8 cellular contexts compared by ENCODE assay signal in genomic region chr14:21734457-21735074, GRCh38.
DNase-seq lines count a peak whose midpoint lies in the region; ATAC-seq and TF ChIP-seq lines count a peak whose summit lies in the region.

No MANE protein-coding gene starts in this region.

- CTCF ChIA-PET in T-cell (lab: Charles Lee): interaction anchor here in 1 of 2 donors (0.7 to 1.2 kb wide), 5 partner anchors 9 to 34 kb away, joined by 3 to 5 read pairs (median 4); no protein-coding TSS in a partner anchor

- H3K9me3 ChIP-seq in left ventricle myocardium inferior (replicated peaks) (no peaks in the 10 kb centered on the region), right cardiac atrium (ENCODE audit: control insufficient read depth, low read length) (no peaks in the 10 kb centered on the region)

- POLR2A ChIA-PET in T-cell (lab: Charles Lee): interaction anchor here in 1 of 2 donors (0.6 kb wide), 1 partner anchor 266 kb away, joined by 3 read pairs; no protein-coding TSS in a partner anchor

- no peaks in the 10 kb centered on the region for H3K36me3 ChIP-seq in left ventricle myocardium inferior

- DNase-seq in left ventricle myocardium inferior (no peak), cardiac septum (ENCODE audit: low spot score) (no peak), LoVo (ENCODE audit: low spot score) (peak; percentile 61), T-cell (peak in 17 of 34 experiments; percentile 6 to 45 (median 32)), epithelial cell of proximal tubule (ENCODE audit: low read depth) (peak; percentile 10), pulmonary artery endothelial cell (ENCODE audit: low read depth, low spot score) (peak; percentile 29), right cardiac atrium (no peak)

- H3K27me3 Mint-ChIP-seq in T-cell: peaks cover 26 to 50% of the 10 kb centered on the region in 2 donors

- H3K27ac ChIP-seq in left ventricle myocardium inferior (replicated peaks) (no peak overlapping the region), right cardiac atrium (ENCODE audit: low read length) (no peak overlapping the region)

- WGBS in right cardiac atrium: 19% methylated on average over 7 of the region's 7 CpGs

- peak overlapping the region; percentile 29 to 62 for H3K27ac Mint-ChIP-seq in T-cell

- peak overlapping the region in 2 of 3 donors; percentile 8 to 71 for H3K4me3 Mint-ChIP-seq in T-cell

- H3K4me3 ChIP-seq in left ventricle myocardium inferior (no peak overlapping the region), epithelial cell of proximal tubule (ENCODE audit: low read depth, low read length) (no peak overlapping the region), right cardiac atrium (ENCODE audit: low read length) (no peak overlapping the region)

- H3K27me3 ChIP-seq in left ventricle myocardium inferior (ENCODE audit: low read depth): peaks cover 48% of the 10 kb centered on the region
- H3K27me3 ChIP-seq in right cardiac atrium (ENCODE audit: control insufficient read depth, insufficient read depth): no peaks in the 10 kb centered on the region

- TF ChIP-seq CTCF in left ventricle myocardium inferior (IDR thresholded peaks at IDR 0.05; ENCODE audit: borderline replicate concordance) (peak; percentile 54), epithelial cell of proximal tubule (conservative IDR thresholded peaks at IDR 0.05; ENCODE audit: low read depth, low read length) (peak; percentile 71)

- no peaks in the 10 kb centered on the region for H3K36me3 Mint-ChIP-seq in T-cell

- ATAC-seq in T-cell (replicated peaks in 1 of 4): peak; percentile 44 to 60 (median 50)
- ATAC-seq in HG02571 (IDR thresholded peaks at IDR 0.05; ENCODE audit: unreplicated experiment): no peak
- ATAC-seq in right cardiac atrium: no peak

- intact Hi-C loops in left ventricle myocardium inferior (cut with micrococcal nuclease) (no loop called here), cardiac septum (cut with DNase I) (no loop called here), right cardiac atrium (cut with DNase I) (no loop called here)

- H3K4me1 ChIP-seq in left ventricle myocardium inferior: no peaks in the 10 kb centered on the region
- no peaks in the 10 kb centered on the region for H3K4me1 ChIP-seq in right cardiac atrium (ENCODE audit: control insufficient read depth, insufficient read depth, low read length)

- H3K9me3 Mint-ChIP-seq in T-cell: no peaks in the 10 kb centered on the region

- peaks cover 12 to 16% (median 14%) of the 10 kb centered on the region in 3 donors for H3K4me1 Mint-ChIP-seq in T-cell

Comparison
In these comparisons a context has a peak if more than half of its experiments do, and no peak if none do; other contexts are left out.
1. DNase-seq: peak in LoVo (single experiment), epithelial cell of proximal tubule (single experiment) and pulmonary artery endothelial cell (single experiment); none in left ventricle myocardium inferior (single experiment), cardiac septum (single experiment) and right cardiac atrium (0 of 3).
2. ATAC-seq: peak in T-cell (4 of 4); none in HG02571 (single experiment) and right cardiac atrium (0 of 2).